Comparison of ENCODE assay signal across 1 cellular context in the genomic region with DNA sequence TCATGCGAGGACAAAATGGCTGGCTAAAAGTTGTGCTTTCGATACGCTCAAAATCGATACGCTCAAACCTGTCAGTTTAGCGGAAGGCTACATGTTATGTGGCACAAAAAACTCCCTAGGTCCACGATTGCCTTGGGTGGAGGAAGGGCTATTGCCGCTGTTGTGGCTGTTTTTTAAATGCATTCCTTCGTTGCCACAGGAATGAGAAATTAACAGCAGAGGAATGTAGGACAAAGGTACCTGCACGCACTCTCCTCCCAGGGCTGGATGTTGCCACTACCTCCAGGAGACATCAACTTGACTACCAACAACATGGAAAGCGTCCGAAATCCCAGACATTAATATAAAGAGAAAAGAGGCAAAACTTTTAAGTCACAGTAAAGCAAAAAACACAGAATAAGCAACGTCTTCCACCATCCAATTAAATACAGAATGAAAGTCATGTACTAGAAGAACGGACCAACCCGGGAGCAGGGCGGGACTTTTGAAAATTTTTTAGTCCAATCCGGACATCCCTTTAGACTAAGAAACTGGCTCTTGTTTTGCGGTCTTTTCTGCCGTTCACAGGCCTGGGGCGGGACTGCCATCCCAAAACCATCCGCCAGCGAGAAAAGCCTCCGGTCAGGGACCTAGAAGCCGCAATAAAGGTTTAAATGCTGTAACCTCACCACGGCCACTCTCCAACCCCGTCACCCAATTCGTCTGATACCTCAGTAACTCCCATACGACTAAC.
A peak's percentile ranks its signal among the peaks of the same experiment; 100 is the strongest.
TF ChIP-seq lines count a peak whose summit lies in the region.

No MANE protein-coding gene starts in this region.

TF ChIP-seq in H1, 55 proteins besides CTCF, POLR2A, EP300 and RAD21:
- 0 out of 2 replicates have a peak, but pooled peaks have one; percentile 7 for TF ChIP-seq RBBP5 (IDR thresholded peaks at IDR 0.05; ENCODE audit: borderline replicate concordance, low read depth, low read length)
- TF ChIP-seq SP2 (IDR thresholded peaks at IDR 0.05; ENCODE audit: low read length), result peak; percentile 26; the same call in 1 of the 2 replicates
- no peak for TF ChIP-seq BACH1 (IDR thresholded peaks at IDR 0.05; ENCODE audit: low read length)
- peak; percentile 0; the same call in 1 of the 2 replicates for TF ChIP-seq NRF1 (IDR thresholded peaks at IDR 0.05; ENCODE audit: low read depth, low read length)
- TF ChIP-seq, protein P1, sequence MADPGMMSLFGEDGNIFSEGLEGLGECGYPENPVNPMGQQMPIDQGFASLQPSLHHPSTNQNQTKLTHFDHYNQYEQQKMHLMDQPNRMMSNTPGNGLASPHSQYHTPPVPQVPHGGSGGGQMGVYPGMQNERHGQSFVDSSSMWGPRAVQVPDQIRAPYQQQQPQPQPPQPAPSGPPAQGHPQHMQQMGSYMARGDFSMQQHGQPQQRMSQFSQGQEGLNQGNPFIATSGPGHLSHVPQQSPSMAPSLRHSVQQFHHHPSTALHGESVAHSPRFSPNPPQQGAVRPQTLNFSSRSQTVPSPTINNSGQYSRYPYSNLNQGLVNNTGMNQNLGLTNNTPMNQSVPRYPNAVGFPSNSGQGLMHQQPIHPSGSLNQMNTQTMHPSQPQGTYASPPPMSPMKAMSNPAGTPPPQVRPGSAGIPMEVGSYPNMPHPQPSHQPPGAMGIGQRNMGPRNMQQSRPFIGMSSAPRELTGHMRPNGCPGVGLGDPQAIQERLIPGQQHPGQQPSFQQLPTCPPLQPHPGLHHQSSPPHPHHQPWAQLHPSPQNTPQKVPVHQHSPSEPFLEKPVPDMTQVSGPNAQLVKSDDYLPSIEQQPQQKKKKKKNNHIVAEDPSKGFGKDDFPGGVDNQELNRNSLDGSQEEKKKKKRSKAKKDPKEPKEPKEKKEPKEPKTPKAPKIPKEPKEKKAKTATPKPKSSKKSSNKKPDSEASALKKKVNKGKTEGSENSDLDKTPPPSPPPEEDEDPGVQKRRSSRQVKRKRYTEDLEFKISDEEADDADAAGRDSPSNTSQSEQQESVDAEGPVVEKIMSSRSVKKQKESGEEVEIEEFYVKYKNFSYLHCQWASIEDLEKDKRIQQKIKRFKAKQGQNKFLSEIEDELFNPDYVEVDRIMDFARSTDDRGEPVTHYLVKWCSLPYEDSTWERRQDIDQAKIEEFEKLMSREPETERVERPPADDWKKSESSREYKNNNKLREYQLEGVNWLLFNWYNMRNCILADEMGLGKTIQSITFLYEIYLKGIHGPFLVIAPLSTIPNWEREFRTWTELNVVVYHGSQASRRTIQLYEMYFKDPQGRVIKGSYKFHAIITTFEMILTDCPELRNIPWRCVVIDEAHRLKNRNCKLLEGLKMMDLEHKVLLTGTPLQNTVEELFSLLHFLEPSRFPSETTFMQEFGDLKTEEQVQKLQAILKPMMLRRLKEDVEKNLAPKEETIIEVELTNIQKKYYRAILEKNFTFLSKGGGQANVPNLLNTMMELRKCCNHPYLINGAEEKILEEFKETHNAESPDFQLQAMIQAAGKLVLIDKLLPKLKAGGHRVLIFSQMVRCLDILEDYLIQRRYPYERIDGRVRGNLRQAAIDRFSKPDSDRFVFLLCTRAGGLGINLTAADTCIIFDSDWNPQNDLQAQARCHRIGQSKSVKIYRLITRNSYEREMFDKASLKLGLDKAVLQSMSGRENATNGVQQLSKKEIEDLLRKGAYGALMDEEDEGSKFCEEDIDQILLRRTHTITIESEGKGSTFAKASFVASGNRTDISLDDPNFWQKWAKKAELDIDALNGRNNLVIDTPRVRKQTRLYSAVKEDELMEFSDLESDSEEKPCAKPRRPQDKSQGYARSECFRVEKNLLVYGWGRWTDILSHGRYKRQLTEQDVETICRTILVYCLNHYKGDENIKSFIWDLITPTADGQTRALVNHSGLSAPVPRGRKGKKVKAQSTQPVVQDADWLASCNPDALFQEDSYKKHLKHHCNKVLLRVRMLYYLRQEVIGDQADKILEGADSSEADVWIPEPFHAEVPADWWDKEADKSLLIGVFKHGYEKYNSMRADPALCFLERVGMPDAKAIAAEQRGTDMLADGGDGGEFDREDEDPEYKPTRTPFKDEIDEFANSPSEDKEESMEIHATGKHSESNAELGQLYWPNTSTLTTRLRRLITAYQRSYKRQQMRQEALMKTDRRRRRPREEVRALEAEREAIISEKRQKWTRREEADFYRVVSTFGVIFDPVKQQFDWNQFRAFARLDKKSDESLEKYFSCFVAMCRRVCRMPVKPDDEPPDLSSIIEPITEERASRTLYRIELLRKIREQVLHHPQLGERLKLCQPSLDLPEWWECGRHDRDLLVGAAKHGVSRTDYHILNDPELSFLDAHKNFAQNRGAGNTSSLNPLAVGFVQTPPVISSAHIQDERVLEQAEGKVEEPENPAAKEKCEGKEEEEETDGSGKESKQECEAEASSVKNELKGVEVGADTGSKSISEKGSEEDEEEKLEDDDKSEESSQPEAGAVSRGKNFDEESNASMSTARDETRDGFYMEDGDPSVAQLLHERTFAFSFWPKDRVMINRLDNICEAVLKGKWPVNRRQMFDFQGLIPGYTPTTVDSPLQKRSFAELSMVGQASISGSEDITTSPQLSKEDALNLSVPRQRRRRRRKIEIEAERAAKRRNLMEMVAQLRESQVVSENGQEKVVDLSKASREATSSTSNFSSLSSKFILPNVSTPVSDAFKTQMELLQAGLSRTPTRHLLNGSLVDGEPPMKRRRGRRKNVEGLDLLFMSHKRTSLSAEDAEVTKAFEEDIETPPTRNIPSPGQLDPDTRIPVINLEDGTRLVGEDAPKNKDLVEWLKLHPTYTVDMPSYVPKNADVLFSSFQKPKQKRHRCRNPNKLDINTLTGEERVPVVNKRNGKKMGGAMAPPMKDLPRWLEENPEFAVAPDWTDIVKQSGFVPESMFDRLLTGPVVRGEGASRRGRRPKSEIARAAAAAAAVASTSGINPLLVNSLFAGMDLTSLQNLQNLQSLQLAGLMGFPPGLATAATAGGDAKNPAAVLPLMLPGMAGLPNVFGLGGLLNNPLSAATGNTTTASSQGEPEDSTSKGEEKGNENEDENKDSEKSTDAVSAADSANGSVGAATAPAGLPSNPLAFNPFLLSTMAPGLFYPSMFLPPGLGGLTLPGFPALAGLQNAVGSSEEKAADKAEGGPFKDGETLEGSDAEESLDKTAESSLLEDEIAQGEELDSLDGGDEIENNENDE (IDR thresholded peaks at IDR 0.05; ENCODE audit: insufficient replicate concordance, low read length), result peak; percentile 2
- no peak for TF ChIP-seq CBX8 (IDR thresholded peaks at IDR 0.05; ENCODE audit: borderline replicate concordance, low read depth, low read length)
- peak; percentile 66 for TF ChIP-seq CHD1 (IDR thresholded peaks at IDR 0.05; ENCODE audit: low read depth, low read length)
- peak; percentile 99 for TF ChIP-seq POLR2AphosphoS5 (IDR thresholded peaks at IDR 0.05; ENCODE audit: low read depth, low read length)
- TF ChIP-seq, protein P2, sequence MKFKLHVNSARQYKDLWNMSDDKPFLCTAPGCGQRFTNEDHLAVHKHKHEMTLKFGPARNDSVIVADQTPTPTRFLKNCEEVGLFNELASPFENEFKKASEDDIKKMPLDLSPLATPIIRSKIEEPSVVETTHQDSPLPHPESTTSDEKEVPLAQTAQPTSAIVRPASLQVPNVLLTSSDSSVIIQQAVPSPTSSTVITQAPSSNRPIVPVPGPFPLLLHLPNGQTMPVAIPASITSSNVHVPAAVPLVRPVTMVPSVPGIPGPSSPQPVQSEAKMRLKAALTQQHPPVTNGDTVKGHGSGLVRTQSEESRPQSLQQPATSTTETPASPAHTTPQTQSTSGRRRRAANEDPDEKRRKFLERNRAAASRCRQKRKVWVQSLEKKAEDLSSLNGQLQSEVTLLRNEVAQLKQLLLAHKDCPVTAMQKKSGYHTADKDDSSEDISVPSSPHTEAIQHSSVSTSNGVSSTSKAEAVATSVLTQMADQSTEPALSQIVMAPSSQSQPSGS (IDR thresholded peaks at IDR 0.05; ENCODE audit: low read length), result peak; percentile 16
- peak; percentile 83 for TF ChIP-seq YY1 (IDR thresholded peaks at IDR 0.05; ENCODE audit: low read depth, low read length)
- TF ChIP-seq, protein P3, sequence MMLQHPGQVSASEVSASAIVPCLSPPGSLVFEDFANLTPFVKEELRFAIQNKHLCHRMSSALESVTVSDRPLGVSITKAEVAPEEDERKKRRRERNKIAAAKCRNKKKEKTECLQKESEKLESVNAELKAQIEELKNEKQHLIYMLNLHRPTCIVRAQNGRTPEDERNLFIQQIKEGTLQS (IDR thresholded peaks at IDR 0.05; ENCODE audit: insufficient read depth, low read depth, low read length), result no peak
- TF ChIP-seq CHD2 (IDR thresholded peaks at IDR 0.05; ENCODE audit: low read length), result peak; percentile 57; the same call in 1 of the 2 replicates
- 0 out of 4 replicates have a peak, but pooled peaks of 1 of the 2 experiments have one; percentile 58 for TF ChIP-seq SIN3A (conservative IDR thresholded peaks at IDR 0.05 in 1 of 2, IDR thresholded peaks at IDR 0.05 in 1 of 2; ENCODE audit: low read depth in 1 of 2, low read length in 2 of 2)
- peak; percentile 79; the same call in 1 of the 2 replicates for TF ChIP-seq SP1 (IDR thresholded peaks at IDR 0.05; ENCODE audit: low read depth, low read length)
- TF ChIP-seq TEAD4 (IDR thresholded peaks at IDR 0.05; ENCODE audit: low read depth, low read length), result peak; percentile 61
- TF ChIP-seq CBX5 (IDR thresholded peaks at IDR 0.05; ENCODE audit: low read depth, low read length), result no peak
- TF ChIP-seq SP4 (IDR thresholded peaks at IDR 0.05; ENCODE audit: low read length), result peak; percentile 57; the same call in 1 of the 2 replicates
- TF ChIP-seq FOSL1 (IDR thresholded peaks at IDR 0.05; ENCODE audit: insufficient read depth, low read depth, low read length), result no peak
- TF ChIP-seq TAF1 (IDR thresholded peaks at IDR 0.05; ENCODE audit: low read depth, low read length), result peak; percentile 77
- peak; percentile 22 for TF ChIP-seq TBP (IDR thresholded peaks at IDR 0.05; ENCODE audit: low read depth, low read length)
- TF ChIP-seq, protein P4, sequence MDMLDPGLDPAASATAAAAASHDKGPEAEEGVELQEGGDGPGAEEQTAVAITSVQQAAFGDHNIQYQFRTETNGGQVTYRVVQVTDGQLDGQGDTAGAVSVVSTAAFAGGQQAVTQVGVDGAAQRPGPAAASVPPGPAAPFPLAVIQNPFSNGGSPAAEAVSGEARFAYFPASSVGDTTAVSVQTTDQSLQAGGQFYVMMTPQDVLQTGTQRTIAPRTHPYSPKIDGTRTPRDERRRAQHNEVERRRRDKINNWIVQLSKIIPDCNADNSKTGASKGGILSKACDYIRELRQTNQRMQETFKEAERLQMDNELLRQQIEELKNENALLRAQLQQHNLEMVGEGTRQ (IDR thresholded peaks at IDR 0.05; ENCODE audit: low read length), result no peak; the same call in 1 of the 2 replicates
- TF ChIP-seq TAF7 (optimal IDR thresholded peaks at IDR 0.05; ENCODE audit: borderline replicate concordance, low read depth, low read length), result peak; percentile 41
- peak in 1 of 2 experiments; percentile 49; a peak in 1 of 4 replicates for TF ChIP-seq HDAC2 (IDR thresholded peaks at IDR 0.05; ENCODE audit: borderline replicate concordance in 1 of 2, low read depth in 2 of 2, low read length in 2 of 2)
- TF ChIP-seq SIRT6 (IDR thresholded peaks at IDR 0.05; ENCODE audit: low read length), result peak; percentile 35
- TF ChIP-seq RNF2 (IDR thresholded peaks at IDR 0.05; ENCODE audit: borderline replicate concordance, low read depth, low read length, missing control alignments, poor library complexity, severe bottlenecking), result no peak
